ENCODE assay signal across 8 cellular contexts in the genomic region with DNA sequence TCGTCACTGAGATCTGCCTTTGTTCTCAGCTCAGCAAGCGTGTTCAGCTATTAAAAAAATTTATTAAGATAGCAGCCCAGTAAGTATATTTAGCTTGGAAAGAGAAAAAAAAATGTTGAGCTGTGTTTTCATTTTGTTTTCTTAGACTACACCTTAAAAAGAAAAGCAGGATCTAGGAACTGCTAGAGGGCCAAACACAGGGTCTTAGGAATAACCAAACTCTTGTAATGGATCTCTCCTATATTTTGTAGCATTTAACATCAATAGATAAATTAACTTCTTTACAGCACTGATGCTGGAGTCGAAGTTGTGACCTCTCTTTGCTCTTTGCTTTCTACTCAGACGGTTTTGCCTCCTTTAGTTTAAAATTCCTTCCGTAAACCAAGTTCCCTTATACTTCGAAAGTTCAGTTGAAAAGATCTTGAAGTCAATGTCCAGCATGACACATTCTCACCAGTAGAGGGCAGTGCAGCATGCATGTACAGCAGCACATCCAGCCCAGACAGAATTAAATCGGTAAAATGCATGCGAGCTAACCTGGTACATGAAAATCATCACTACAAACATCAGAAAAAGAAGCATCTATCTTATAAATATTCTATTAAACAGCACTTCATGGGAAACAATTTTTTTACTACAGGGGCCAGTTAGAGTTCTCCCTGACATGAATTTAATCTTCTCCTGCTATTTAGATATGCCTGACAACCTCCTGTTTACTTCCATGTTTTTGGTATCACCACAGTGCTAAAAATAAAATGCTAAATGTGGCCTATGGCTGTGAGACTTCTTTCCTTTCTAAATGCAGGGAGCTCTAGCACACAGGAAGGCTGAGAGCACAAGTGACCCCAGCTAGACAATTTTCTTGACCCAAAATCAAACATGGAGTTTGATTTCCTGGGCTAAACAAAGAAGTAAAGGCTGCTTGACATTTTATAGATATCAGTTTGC. TPM values are rescaled to one million over a fixed set of nuclear protein-coding genes. Genes with fewer than 3 reads are reported as not detected.
DNase-seq lines count a peak whose midpoint lies in the region; ATAC-seq, FAIRE-seq and TF ChIP-seq lines count a peak whose summit lies in the region.

No MANE protein-coding gene starts in this region.

- dilution Hi-C loops in endothelial cell of umbilical vein (cut with MboI; ENCODE audit: extremely low pct_ligation_motif_present, low sequenced_read_pairs) = no loop called here

- peaks cover 0 to 2% of the 10 kb centered on the region in 2 experiments for H3K27me3 ChIP-seq in endothelial cell of umbilical vein (ENCODE audit: control insufficient read depth in 2 of 2, insufficient read depth in 2 of 2, low read length in 2 of 2)

- H3K27ac ChIP-seq in endothelial cell of umbilical vein (ENCODE audit: insufficient read depth, low read depth, low read length) = no peak overlapping the region

- H3K4me1 Mint-ChIP-seq in activated CD8-positive, alpha-beta memory T cell treated with anti-CD3 and anti-CD28 coated beads, Interleukin-2, amount 10 ng/mL, durations not matched to agents 7 days and 5 days = no peaks in the 10 kb centered on the region

- POLR2A ChIA-PET in endothelial cell of umbilical vein (lab: Charles Lee) = no interaction called here

- no peak overlapping the region for H3K27ac Mint-ChIP-seq in activated CD8-positive, alpha-beta memory T cell treated with anti-CD3 and anti-CD28 coated beads, Interleukin-2, amount 10 ng/mL, durations not matched to agents 7 days and 5 days

- no peak overlapping the region for H3K9ac ChIP-seq in endothelial cell of umbilical vein (replicated peaks; ENCODE audit: extremely low read depth, insufficient read depth, low read length)

- peaks cover 45% of the 10 kb centered on the region for H3K27me3 Mint-ChIP-seq in activated CD8-positive, alpha-beta memory T cell treated with anti-CD3 and anti-CD28 coated beads, Interleukin-2, amount 10 ng/mL, durations not matched to agents 7 days and 5 days

- H3K4me1 ChIP-seq in endothelial cell of umbilical vein (ENCODE audit: control insufficient read depth, extremely low read depth, insufficient read depth, low read length) = no peaks in the 10 kb centered on the region
- H3K4me1 ChIP-seq in mucosa of descending colon (ENCODE audit: low read depth) = peaks cover 14% of the 10 kb centered on the region

- H3K36me3 Mint-ChIP-seq in activated CD8-positive, alpha-beta memory T cell treated with anti-CD3 and anti-CD28 coated beads, Interleukin-2, amount 10 ng/mL, durations not matched to agents 7 days and 5 days = no peaks in the 10 kb centered on the region

- no peaks in the 10 kb centered on the region for H4K20me1 ChIP-seq in endothelial cell of umbilical vein (replicated peaks; ENCODE audit: control insufficient read depth, extremely low read depth, insufficient read depth, low read length)

- peak; percentile 83 for FAIRE-seq in endothelial cell of umbilical vein (lab: Jason Lieb, UNC)

- no peaks in the 10 kb centered on the region for H3K9me1 ChIP-seq in endothelial cell of umbilical vein (replicated peaks; ENCODE audit: control insufficient read depth, extremely low read depth, insufficient read depth, low read length)

- intact Hi-C loops in endothelial cell of umbilical vein (cut with micrococcal nuclease) (loop anchor here (1.0 to 5.0 kb wide), 7 partner anchors 22 to 1315 kb away; no protein-coding TSS in a partner anchor), mucosa of descending colon (cut with DNase I, micrococcal nuclease) (loop anchor here (5.0 kb wide), 2 partner anchors 180 to 185 kb away; no protein-coding TSS in a partner anchor)

- peak; percentile 85 for TF ChIP-seq CTCF in GM12864 (IDR thresholded peaks at IDR 0.05; ENCODE audit: low read depth, low read length, missing control alignments)
- TF ChIP-seq CTCF in endothelial cell of umbilical vein (IDR thresholded peaks at IDR 0.05; ENCODE audit: extremely low read depth in 1 of 2, insufficient read depth in 1 of 2, low read depth in 1 of 2, low read length in 2 of 2) = peak; percentile 73 to 85
- TF ChIP-seq CTCF in mucosa of descending colon (IDR thresholded peaks at IDR 0.05) = peak; percentile 91

- no peaks in the 10 kb centered on the region for H3K9me3 ChIP-seq in endothelial cell of umbilical vein (replicated peaks; ENCODE audit: control insufficient read depth, insufficient read depth, low read length)
- H3K9me3 ChIP-seq in mucosa of descending colon = no peaks in the 10 kb centered on the region

- peak; percentile 64 for DNase-seq in GM12864 (ENCODE audit: low read depth)
- DNase-seq in HS-5 (ENCODE audit: low read depth) = peak; percentile 73
- DNase-seq in NOMO-1 treated with DMSO at 0.1 percent for 48 hours (lab: John Stamatoyannopoulos, UW; ENCODE audit: unreplicated experiment) = peak; percentile 86
- peak; percentile 82 for DNase-seq in activated CD8-positive, alpha-beta memory T cell treated with anti-CD3 and anti-CD28 coated beads, Interleukin-2, amount 10 ng/mL, durations not matched to agents 7 days and 5 days
- peak; percentile 87 for DNase-seq in endothelial cell of umbilical vein (ENCODE audit: low read depth, low spot score)
- DNase-seq in mucosa of descending colon = peak in 2 of 3 donors; percentile 49 to 97
- DNase-seq in stimulated activated CD8-positive, alpha-beta memory T cell treated with anti-CD3 and anti-CD28 coated beads, Interleukin-2, amount 100 ng/mL, for 1 hour (ENCODE audit: low read depth in 2 of 2) = peak; percentile 32 to 51

- no TSS peak for BruUV-seq in endothelial cell of umbilical vein (replicated peaks; lab: Mats Ljungman, UMichigan)

- no peaks in the 10 kb centered on the region for H3K9me3 Mint-ChIP-seq in activated CD8-positive, alpha-beta memory T cell treated with anti-CD3 and anti-CD28 coated beads, Interleukin-2, amount 10 ng/mL, durations not matched to agents 7 days and 5 days (ENCODE audit: low read depth)

- peaks cover 0 to 5% of the 10 kb centered on the region in 2 experiments for H3K36me3 ChIP-seq in endothelial cell of umbilical vein (ENCODE audit: control insufficient read depth in 2 of 2, extremely low read depth in 1 of 2, insufficient read depth in 2 of 2, low read length in 2 of 2)
- no peaks in the 10 kb centered on the region for H3K36me3 ChIP-seq in mucosa of descending colon (ENCODE audit: low read depth)

- peak; percentile 68 for ATAC-seq in activated CD8-positive, alpha-beta memory T cell treated with anti-CD3 and anti-CD28 coated beads, Interleukin-2, amount 10 ng/mL, durations not matched to agents 7 days and 5 days
- ATAC-seq in mucosa of descending colon (peak; percentile 88), HG03025 (IDR thresholded peaks at IDR 0.05; ENCODE audit: low FRiP score, unreplicated experiment) (no peak)

- CTCF ChIA-PET in activated CD8-positive, alpha-beta memory T cell treated with anti-CD3 and anti-CD28 coated beads, Interleukin-2, amount 10 ng/mL, durations not matched to agents 7 days and 5 days (lab: Charles Lee) = interaction anchor here (0.6 to 6.4 kb wide), 22 partner anchors 10 to 1302 kb away, joined by 3 to 126 read pairs (median 4); no protein-coding TSS in a partner anchor
- CTCF ChIA-PET in endothelial cell of umbilical vein (lab: Charles Lee) = interaction anchor here (0.6 to 14.3 kb wide), 59 partner anchors 10 to 1323 kb away, joined by 3 to 493 read pairs (median 4); partner anchors contain the start of gene CDCA7

- no peak overlapping the region for H3K4me3 Mint-ChIP-seq in activated CD8-positive, alpha-beta memory T cell treated with anti-CD3 and anti-CD28 coated beads, Interleukin-2, amount 10 ng/mL, durations not matched to agents 7 days and 5 days

- peak overlapping the region; percentile 16 for H2AFZ ChIP-seq in endothelial cell of umbilical vein (ENCODE audit: low read depth, low read length)

- no peak overlapping the region for H3K4me3 ChIP-seq in GM12864 (ENCODE audit: low read depth, low read length)
- H3K4me3 ChIP-seq in endothelial cell of umbilical vein (replicated peaks in 1 of 3; ENCODE audit: insufficient read depth in 1 of 3, low read depth in 1 of 3, low read length in 3 of 3) = no peak overlapping the region
- no peak overlapping the region for H3K4me3 ChIP-seq in mucosa of descending colon

- H3K79me2 ChIP-seq in endothelial cell of umbilical vein (ENCODE audit: control insufficient read depth, insufficient read depth, low read length) = no peaks in the 10 kb centered on the region

- no peak for TF ChIP-seq POLR2A in endothelial cell of umbilical vein (IDR thresholded peaks at IDR 0.05; ENCODE audit: low read depth, low read length)

- H3K4me2 ChIP-seq in endothelial cell of umbilical vein (ENCODE audit: insufficient read depth, low read length) = no peak overlapping the region

TF ChIP-seq in endothelial cell of umbilical vein, 7 proteins besides CTCF, POLR2A, EP300 and RAD21:
- TF ChIP-seq EZH2 (IDR thresholded peaks at IDR 0.05; ENCODE audit: borderline replicate concordance, low read depth, low read length, severe bottlenecking) = no peak
- no peak for TF ChIP-seq FOS (IDR thresholded peaks at IDR 0.05; ENCODE audit: borderline replicate concordance, insufficient read depth, low read length)

RNA-seq across cellular contexts. Expression of gene MAP3K20, which starts 48.2 kb away (rescaled TPM):
- 10 to 100 TPM; 11.4 to 16.1 TPM for total RNA-seq in activated CD8-positive, alpha-beta memory T cell treated with anti-CD3 and anti-CD28 coated beads, Interleukin-2, amount 10 ng/mL, durations not matched to agents 7 days and 5 days
- total RNA-seq in endothelial cell of umbilical vein (31.5 and 32.0 TPM in 2 replicates), mucosa of descending colon (100 to 1,000 TPM in 1 of 3 donors, 10 to 100 TPM in 1, 1 to 10 TPM in 1; 8.8 to 238 (median 30.5) TPM)
- 6.3 and 7.8 TPM in 2 replicates for polyA plus RNA-seq in endothelial cell of umbilical vein
- 11.0 and 11.9 TPM in 2 replicates for polyA plus RNA-seq in endothelial cell of umbilical vein (2011; cell fraction: cytosol; rRNA removed)
- polyA plus RNA-seq in endothelial cell of umbilical vein (2011; cell fraction: nucleus; rRNA removed) = 9.9 and 12.1 TPM in 2 replicates
- polyA plus RNA-seq in endothelial cell of umbilical vein (2012) = 20.9 and 27.3 TPM in 2 replicates
- polyA minus RNA-seq in endothelial cell of umbilical vein = 17.3 and 22.5 TPM in 2 replicates
- polyA minus RNA-seq in endothelial cell of umbilical vein (2011; cell fraction: cytosol; rRNA and poly(A)+ RNA removed) = 25.4 TPM
- 19.8 and 20.5 TPM in 2 replicates for polyA minus RNA-seq in endothelial cell of umbilical vein (2011; cell fraction: nucleus; rRNA and poly(A)+ RNA removed)
